Comparison of ENCODE assay signal across 33 cellular contexts in genomic region chr2:29524652-29525051, GRCh38.
"Had no signal": no experiment of that assay in that cellular context is flagged by ENCODE, and none has a peak within 500 bp of the region (broad histone marks: within the 10 kb centered on the region; RNA-seq: fewer than 3 reads in every experiment).

No MANE protein-coding gene starts in this region.

- H3K4me3 ChIP-seq: adrenal gland, body of pancreas, breast epithelium had no signal

- H3K36me3 ChIP-seq: adrenal gland, brain microvascular endothelial cell, breast epithelium had no signal

- DNase-seq: activated B cell treated with CpG ODN at 0.5 μM for 24 hours; activated CD4-positive, alpha-beta memory T cell treated with anti-CD3 and anti-CD28 coated beads for 36 hours; activated CD4-positive, alpha-beta T cell treated with anti-CD3 and anti-CD28 coated beads for 4 hours; activated CD4-positive, alpha-beta T cell treated with anti-CD3 and anti-CD28 coated beads, Interleukin-2, amount 10 ng/mL, durations not matched to agents 24 days and 14 days; activated CD4-positive, alpha-beta T cell treated with anti-CD3 and anti-CD28 coated beads, Interleukin-2, amount 50 U/mL, for 1 hour; activated CD4-positive, alpha-beta T cell treated with anti-CD3 and anti-CD28 coated beads, Interleukin-2, amount 50 U/mL, for 4 hours; activated CD4-positive, CD25-positive, alpha-beta regulatory T cell treated with anti-CD3 and anti-CD28 coated beads, Interleukin-2, amount 50 U/mL, for 72 hours; activated CD8-positive, alpha-beta memory T cell treated with anti-CD3 and anti-CD28 coated beads, Interleukin-2, amount 50 U/mL, for 4 hours; activated CD8-positive, alpha-beta T cell treated with anti-CD3 and anti-CD28 coated beads for 36 hours; activated effector memory CD4-positive, alpha-beta T cell treated with anti-CD3 and anti-CD28 coated beads, Interleukin-2, amount 50 U/mL, for 16 hours; activated gamma-delta T cell treated with Interleukin-2 at 50 U/mL for 16 hours; activated naive CD4-positive, alpha-beta T cell; activated naive CD4-positive, alpha-beta T cell treated with anti-CD3 and anti-CD28 coated beads for 36 hours; activated naive CD4-positive, alpha-beta T cell treated with anti-CD3 and anti-CD28 coated beads, Interleukin-2, amount 50 U/mL, for 16 hours; activated naive CD8-positive, alpha-beta T cell treated with anti-CD3 and anti-CD28 coated beads for 36 hours; activated T-cell treated with anti-CD3 and anti-CD28 coated beads for 4 hours; activated T-cell treated with anti-CD3 and anti-CD28 coated beads, Interleukin-2, amount 50 U/mL, for 1 hour; activated T-cell treated with anti-CD3 and anti-CD28 coated beads, Interleukin-2, amount 50 U/mL, for 4 hours; activated T-cell treated with anti-CD3 and anti-CD28 coated beads, Interleukin-2, amount 50 U/mL, for 72 hours; adrenal gland; amniotic stem cell; aorta; body of pancreas; brain microvascular endothelial cell; central memory CD4-positive, alpha-beta T cell; T-helper 2 cell; T-helper 9 cell had no signal

- H3K9me3 ChIP-seq: adrenal gland, body of pancreas, breast epithelium had no signal

- H3K27me3 ChIP-seq: adrenal gland, body of pancreas, brain microvascular endothelial cell, breast epithelium had no signal

- FAIRE-seq: astrocyte, TTC549 had no signal

- H3K4me1 ChIP-seq: adrenal gland, breast epithelium had no signal

- ATAC-seq: activated CD8-positive, alpha-beta T cell treated with anti-CD3 and anti-CD28 coated beads for 36 hours; activated naive CD4-positive, alpha-beta T cell treated with anti-CD3 and anti-CD28 coated beads, Interleukin-2, amount 50 U/mL, for 72 hours; activated T-cell treated with anti-CD3 and anti-CD28 coated beads, Interleukin-2, amount 50 U/mL, for 4 hours; activated T-cell treated with anti-CD3 and anti-CD28 coated beads, Interleukin-2, amount 50 U/mL, for 72 hours; activated T-helper 17 cell treated with anti-CD3 and anti-CD28 coated beads, Interleukin-2, amount 50 U/mL, for 72 hours; body of pancreas had no signal

- H3K27ac ChIP-seq: adrenal gland, body of pancreas, brain microvascular endothelial cell, breast epithelium, VCaP had no signal
